10 cellular contexts compared by ENCODE assay signal in genomic region chr21:42118901-42119300, GRCh38. TPM values are rescaled to one million over a fixed set of nuclear protein-coding genes. Genes with fewer than 3 reads are reported as not detected.
A peak's percentile ranks its signal among the peaks of the same experiment; 100 is the strongest.
DNase-seq lines count a peak whose midpoint lies in the region; ATAC-seq, FAIRE-seq and TF ChIP-seq lines count a peak whose summit lies in the region.
"Had no signal": no experiment of that assay in that cellular context is flagged by ENCODE, and none has a peak within 500 bp of the region (broad histone marks: within the 10 kb centered on the region; RNA-seq: fewer than 3 reads in every experiment).

No MANE protein-coding gene starts in this region.

- H3K36me3 Mint-ChIP-seq in CD4-positive, alpha-beta T cell (ENCODE audit: low read depth): no peaks in the 10 kb centered on the region

- peak overlapping the region; percentile 39 for H3K4me2 ChIP-seq in DND-41 (ENCODE audit: insufficient read depth, low read length)
- H3K4me2 ChIP-seq: GM23338 had no signal

- TF ChIP-seq CTCF in DND-41 (IDR thresholded peaks at IDR 0.05; ENCODE audit: borderline replicate concordance, extremely low read depth, low read length, poor library complexity, severe bottlenecking) (peak; percentile 39), kidney (IDR thresholded peaks at IDR 0.05; ENCODE audit: borderline replicate concordance, extremely low read depth, insufficient read depth) (no peak), lower leg skin (IDR thresholded peaks at IDR 0.05) (no peak), GM10248 (IDR thresholded peaks at IDR 0.05; ENCODE audit: control extremely low read depth, extremely low read depth, low read depth, missing control alignments) (no peak)
- TF ChIP-seq CTCF in CD4-positive, alpha-beta T cell (IDR thresholded peaks at IDR 0.05): no peak

- FAIRE-seq in kidney (lab: Jason Lieb, UNC): no peak

- H3K4me3 Mint-ChIP-seq in CD4-positive, alpha-beta T cell: no peak overlapping the region
- H3K4me3 Mint-ChIP-seq: GM23338 had no signal

- H3K27me3 Mint-ChIP-seq in CD4-positive, alpha-beta T cell: peaks cover 69% of the 10 kb centered on the region

- peaks cover 28% of the 10 kb centered on the region for H3K4me1 Mint-ChIP-seq in CD4-positive, alpha-beta T cell (ENCODE audit: low read depth)

- DNase-seq in DND-41: peak; percentile 87
- peak; percentile 62 for DNase-seq in Jurkat, Clone E6-1 (ENCODE audit: low read depth, low spot score)
- DNase-seq in kidney: peak; percentile 79
- no peak for DNase-seq in CD4-positive, alpha-beta T cell
- no peak for DNase-seq in lower leg skin (ENCODE audit: low spot score in 2 of 2)
- DNase-seq in GM10248 (ENCODE audit: extremely low spot score): no peak
- DNase-seq: EL, upper lobe of right lung had no signal

- no peaks in the 10 kb centered on the region for H3K9me3 ChIP-seq in DND-41 (ENCODE audit: insufficient read depth, low read length, severe bottlenecking)
- no peaks in the 10 kb centered on the region for H3K9me3 ChIP-seq in kidney (ENCODE audit: control insufficient read depth in 1 of 2, low read length in 2 of 2)
- no peaks in the 10 kb centered on the region for H3K9me3 ChIP-seq in CD4-positive, alpha-beta T cell (ENCODE audit: control insufficient read depth, low read length)
- H3K9me3 ChIP-seq: upper lobe of right lung had no signal

- no peaks in the 10 kb centered on the region for H3K27me3 ChIP-seq in DND-41 (ENCODE audit: insufficient read depth, low read length, poor library complexity)
- H3K27me3 ChIP-seq in CD4-positive, alpha-beta T cell (ENCODE audit: control insufficient read depth, insufficient read depth, low read length): peaks cover 50% of the 10 kb centered on the region

- no peaks in the 10 kb centered on the region for H4K20me1 ChIP-seq in DND-41 (ENCODE audit: insufficient read depth, low read length)

- H3K27ac Mint-ChIP-seq in CD4-positive, alpha-beta T cell: no peak overlapping the region
- H3K27ac Mint-ChIP-seq: GM23338 had no signal

- H3K36me3 ChIP-seq in DND-41 (ENCODE audit: insufficient read depth, low read length): no peaks in the 10 kb centered on the region
- no peaks in the 10 kb centered on the region for H3K36me3 ChIP-seq in kidney (ENCODE audit: control insufficient read depth in 1 of 2, insufficient read depth in 2 of 2, low read length in 2 of 2)
- H3K36me3 ChIP-seq: upper lobe of right lung had no signal

- ATAC-seq in DND-41 (ENCODE audit: insufficient read depth, low read depth): peak; percentile 70
- peak; percentile 12; the same call in 2 of the 3 replicates for ATAC-seq in SK-N-SH treated with all-trans-retinoic acid at 6 μM for 48 hours
- ATAC-seq in CD4-positive, alpha-beta T cell (ENCODE audit: poor library complexity): no peak
- ATAC-seq: GM23338, upper lobe of right lung had no signal

- TF ChIP-seq POLR2A in lower leg skin (IDR thresholded peaks at IDR 0.05): no peak

- POLR2A ChIA-PET in CD4-positive, alpha-beta T cell (lab: Charles Lee): no interaction called here
- POLR2A ChIA-PET in GM10248 (lab: Yijun Ruan, JAX): no interaction called here

- 51 to 55% methylated on average over 14 to 15 of the region's 15 CpGs for WGBS in lower leg skin, 2 donors

- H3K4me3 ChIP-seq in DND-41 (ENCODE audit: low read depth in 1 of 2, low read length in 2 of 2): peak overlapping the region in 1 of 2 experiments; percentile 13; a peak in 1 of 4 replicates
- peak overlapping the region; percentile 23 for H3K4me3 ChIP-seq in Jurkat, Clone E6-1 (ENCODE audit: low read length)
- H3K4me3 ChIP-seq in kidney (ENCODE audit: low read length in 2 of 2): no peak overlapping the region
- H3K4me3 ChIP-seq in lower leg skin (ENCODE audit: low read depth, poor library complexity, severe bottlenecking): no peak overlapping the region
- H3K4me3 ChIP-seq: GM23338, upper lobe of right lung had no signal

- H3K27ac ChIP-seq in DND-41 (ENCODE audit: low read length) (peak overlapping the region; percentile 80), kidney (ENCODE audit: low read depth in 2 of 2, low read length in 2 of 2) (no peak overlapping the region)
- H3K27ac ChIP-seq in CD4-positive, alpha-beta T cell (ENCODE audit: low read depth, low read length): no peak overlapping the region
- H3K27ac ChIP-seq: upper lobe of right lung had no signal

- no peaks in the 10 kb centered on the region for H3K79me2 ChIP-seq in DND-41 (ENCODE audit: insufficient read depth, low read length)

- CTCF ChIA-PET in CD4-positive, alpha-beta T cell (lab: Charles Lee): interaction anchor here (1.8 kb wide), 3 partner anchors 11 to 836 kb away, joined by 5 to 17 read pairs (median 8); no protein-coding TSS in a partner anchor
- CTCF ChIA-PET in GM10248 (lab: Yijun Ruan, JAX): interaction anchor here (0.8 to 8.3 kb wide), 8 partner anchors 11 to 302 kb away, joined by 3 to 97 read pairs (median 11); no protein-coding TSS in a partner anchor

- intact Hi-C loops in kidney (cut with DNase I): loop anchor here (10.0 kb wide), 1 partner anchor 294 kb away; no protein-coding TSS in a partner anchor
- intact Hi-C loops in CD4-positive, alpha-beta T cell (cut with DNase I, micrococcal nuclease): loop anchor here in 1 of 2 experiments (1.0 to 5.0 kb wide), 3 partner anchors 303 to 837 kb away; no protein-coding TSS in a partner anchor
- intact Hi-C loops in lower leg skin (cut with DNase I; ENCODE audit: low total_unique reads): loop anchor here (10.0 kb wide), 3 partner anchors 174 to 304 kb away; no protein-coding TSS in a partner anchor

- H3K4me1 ChIP-seq in DND-41 (ENCODE audit: insufficient read depth, low read length) (peaks cover 77% of the 10 kb centered on the region), kidney (ENCODE audit: control insufficient read depth in 1 of 2, insufficient read depth in 1 of 2, low read depth in 1 of 2, low read length in 2 of 2) (peaks cover 0 to 2% of the 10 kb centered on the region in 2 donors)

- H3K9me3 Mint-ChIP-seq in CD4-positive, alpha-beta T cell: no peaks in the 10 kb centered on the region
- H3K9me3 Mint-ChIP-seq: GM23338 had no signal

- peak overlapping the region; percentile 45 for H3K9ac ChIP-seq in DND-41 (ENCODE audit: low read depth, low read length)
- no peak overlapping the region for H3K9ac ChIP-seq in kidney (ENCODE audit: low read length in 2 of 2)

- peak overlapping the region; percentile 28; the same call in 1 of the 2 replicates for H2AFZ ChIP-seq in DND-41 (ENCODE audit: low read depth, low read length)
- H2AFZ ChIP-seq: GM23338 had no signal

TF ChIP-seq in SK-N-SH treated with all-trans-retinoic acid at 6 μM for 48 hours, 23 proteins besides CTCF, POLR2A, EP300 and RAD21:
- no peak for TF ChIP-seq ZNF565 (CRISPR knock-in tag; conservative IDR thresholded peaks at IDR 0.05; ENCODE audit: low read depth)
- no peak for TF ChIP-seq PATZ1 (CRISPR knock-in tag; IDR thresholded peaks at IDR 0.05; ENCODE audit: borderline replicate concordance)
- no peak for TF ChIP-seq OSR1 (CRISPR knock-in tag; IDR thresholded peaks at IDR 0.05)
- TF ChIP-seq ZNF8 (CRISPR knock-in tag; IDR thresholded peaks at IDR 0.05): no peak

RNA-seq across cellular contexts. Expression of gene UMODL1, which starts 47.8 kb away (rescaled TPM):
- polyA plus RNA-seq in Jurkat, Clone E6-1 (2012; ENCODE audit: insufficient read depth, insufficient read length): 0.86 TPM
- total RNA-seq in kidney (not detected), lower leg skin (under 1 TPM in 1 of 4 donors, not detected in 3; 0.23 TPM)
- 0.39 TPM for polyA plus RNA-seq in kidney (ENCODE audit: insufficient read depth, low read depth, low replicate concordance)
- total RNA-seq in CD4-positive, alpha-beta T cell: under 1 TPM; 0.42 to 0.49 TPM
- total RNA-seq: GM23338 had no signal
- polyA plus RNA-seq: GM23338 had no signal

Comparison
In these comparisons a context has a peak if more than half of its experiments do, and no peak if none do; other contexts are left out.
1. DNase-seq: peak in DND-41 (single experiment), Jurkat, Clone E6-1 (single experiment) and kidney (single experiment); none in CD4-positive, alpha-beta T cell (0 of 10), lower leg skin (0 of 2) and GM10248 (single experiment).